8 cellular contexts compared by ENCODE assay signal in genomic region chr17:39244600-39245570, GRCh38. TPM values are rescaled to one million over a fixed set of nuclear protein-coding genes. Genes with fewer than 3 reads are reported as not detected.
DNase-seq lines count a peak whose midpoint lies in the region; ATAC-seq, FAIRE-seq and TF ChIP-seq lines count a peak whose summit lies in the region.

No MANE protein-coding gene starts in this region.

- intact Hi-C loops in CD4-positive, alpha-beta T cell (cut with DNase I, micrococcal nuclease): loop anchor here (1.0 to 2.0 kb wide), 4 partner anchors 38 to 262 kb away; no protein-coding TSS in a partner anchor
- intact Hi-C loops in mammary epithelial cell (cut with micrococcal nuclease): loop anchor here (1.0 to 2.0 kb wide), 4 partner anchors 38 to 262 kb away; no protein-coding TSS in a partner anchor

- no peaks in the 10 kb centered on the region for H3K9me3 ChIP-seq in CD4-positive, alpha-beta T cell (ENCODE audit: control insufficient read depth, low read length)
- no peaks in the 10 kb centered on the region for H3K9me3 ChIP-seq in mammary epithelial cell (replicated peaks; ENCODE audit: insufficient read depth, low read length)
- no peaks in the 10 kb centered on the region for H3K9me3 ChIP-seq in keratinocyte (ENCODE audit: control insufficient read depth, low read depth, low read length)

- peak overlapping the region; percentile 51 for H2AFZ ChIP-seq in mammary epithelial cell (ENCODE audit: low read depth, low read length)
- H2AFZ ChIP-seq in keratinocyte (ENCODE audit: control insufficient read depth, low read length): no peak overlapping the region

- H3K9me3 Mint-ChIP-seq in CD4-positive, alpha-beta T cell: no peaks in the 10 kb centered on the region

- H3K9ac ChIP-seq in mammary epithelial cell (ENCODE audit: insufficient read depth, low read length) (no peak overlapping the region), keratinocyte (ENCODE audit: control insufficient read depth, extremely low read depth, insufficient read depth, low read length) (no peak overlapping the region)

- H3K36me3 Mint-ChIP-seq in CD4-positive, alpha-beta T cell (ENCODE audit: low read depth): no peaks in the 10 kb centered on the region

- no peaks in the 10 kb centered on the region for H3K9me1 ChIP-seq in keratinocyte (ENCODE audit: control insufficient read depth, extremely low read depth, insufficient read depth, low read length)

- peak; percentile 96 for ATAC-seq in CD4-positive, alpha-beta T cell (ENCODE audit: poor library complexity)
- ATAC-seq in HG03045 (IDR thresholded peaks at IDR 0.05; ENCODE audit: unreplicated experiment): no peak

- FAIRE-seq in keratinocyte (lab: Jason Lieb, UNC): peak; percentile 86

- H3K4me3 ChIP-seq in HFF-Myc (replicated peaks; ENCODE audit: low read depth, low read length) (no peak overlapping the region), WI38 (ENCODE audit: low read depth, low read length) (no peak overlapping the region), mammary epithelial cell (replicated peaks in 1 of 3; ENCODE audit: insufficient read depth in 1 of 3, low read depth in 2 of 3, low read length in 3 of 3) (no peak overlapping the region), keratinocyte (ENCODE audit: control insufficient read depth in 2 of 3, extremely low read depth in 1 of 3, insufficient read depth in 2 of 3, low read depth in 1 of 3, low read length in 3 of 3) (no peak overlapping the region)

- peaks cover 9% of the 10 kb centered on the region for H3K4me1 Mint-ChIP-seq in CD4-positive, alpha-beta T cell (ENCODE audit: low read depth)

- H3K36me3 ChIP-seq in mammary epithelial cell (ENCODE audit: insufficient read depth, low read length) (no peaks in the 10 kb centered on the region), keratinocyte (ENCODE audit: control insufficient read depth in 2 of 2, extremely low read depth in 1 of 2, insufficient read depth in 2 of 2, low read length in 2 of 2) (peaks cover 0 to 2% of the 10 kb centered on the region in 2 experiments)

- no TSS peak for BruUV-seq in mammary epithelial cell (replicated peaks; lab: Mats Ljungman, UMichigan)

- POLR2A ChIA-PET in CD4-positive, alpha-beta T cell (lab: Charles Lee): interaction anchor here (0.8 to 3.6 kb wide), 8 partner anchors 9 to 262 kb away, joined by 3 to 49 read pairs (median 4); partner anchors contain the start of gene RPL19

- peak; percentile 94 for TF ChIP-seq CTCF in CD4-positive, alpha-beta T cell (IDR thresholded peaks at IDR 0.05)
- TF ChIP-seq CTCF in HFF-Myc (IDR thresholded peaks at IDR 0.05; ENCODE audit: low read depth, low read length, missing control alignments) (peak; percentile 98), WI38 (IDR thresholded peaks at IDR 0.05; ENCODE audit: low read depth, low read length) (peak; percentile 95), mammary epithelial cell (conservative IDR thresholded peaks at IDR 0.05 in 1 of 2, IDR thresholded peaks at IDR 0.05 in 1 of 2; ENCODE audit: extremely low read depth in 1 of 2, insufficient read depth in 1 of 2, low read depth in 1 of 2, low read length in 2 of 2) (peak; percentile 90 to 95), keratinocyte (optimal IDR thresholded peaks at IDR 0.05 in 1 of 3, IDR thresholded peaks at IDR 0.05 in 1 of 3, conservative IDR thresholded peaks at IDR 0.05 in 1 of 3; ENCODE audit: extremely low read depth in 1 of 3, insufficient read depth in 2 of 3, low read length in 3 of 3) (peak; percentile 94 to 98 (median 95))

- H3K4me3 Mint-ChIP-seq in CD4-positive, alpha-beta T cell: peak overlapping the region; percentile 31

- dilution Hi-C loops in mammary epithelial cell (cut with HindIII; ENCODE audit: low sequenced_read_pairs): loop anchor here (5.0 kb wide), 3 partner anchors 48 to 273 kb away; partner anchors contain the start of gene CACNB1
- dilution Hi-C loops in keratinocyte (cut with MboI; ENCODE audit: extremely low pct_ligation_motif_present, low sequenced_read_pairs): no loop called here

- H3K27me3 Mint-ChIP-seq in CD4-positive, alpha-beta T cell: peaks cover 4% of the 10 kb centered on the region

- WGBS in mammary epithelial cell (ENCODE audit: low coverage, missing lambda C conversion rate): 27% methylated on average over 6 of the region's 6 CpGs

- CTCF ChIA-PET in CD4-positive, alpha-beta T cell (lab: Charles Lee): interaction anchor here (0.5 to 6.7 kb wide), 16 partner anchors 11 to 374 kb away, joined by 3 to 122 read pairs (median 4); partner anchors contain the start of gene ARL5C
- CTCF ChIA-PET in mammary epithelial cell (lab: Charles Lee; ENCODE audit: low non-redundant PET): interaction anchor here (0.5 to 1.9 kb wide), 7 partner anchors 34 to 405 kb away, joined by 3 to 48 read pairs (median 6); no protein-coding TSS in a partner anchor

- H3K4me2 ChIP-seq in mammary epithelial cell (ENCODE audit: insufficient read depth, low read depth, low read length): no peak overlapping the region
- no peak overlapping the region for H3K4me2 ChIP-seq in keratinocyte (ENCODE audit: control insufficient read depth, extremely low read depth, insufficient read depth, low read depth, low read length)

- peak; percentile 78 to 91 (median 82) for DNase-seq in CD4-positive, alpha-beta T cell
- peak; percentile 51 for DNase-seq in HFF-Myc (ENCODE audit: extremely low read depth, low read depth)
- DNase-seq in NCI-H226: peak; percentile 70
- DNase-seq in mammary epithelial cell: peak; percentile 75
- DNase-seq in keratinocyte (ENCODE audit: low read depth, low spot score): peak; percentile 46
- peak; percentile 79 to 87 (median 82) for DNase-seq in stimulated activated CD4-positive, alpha-beta T cell treated with anti-CD3 and anti-CD28 coated beads, Interleukin-1b, Interleukin-23, amount 100 ng/mL, for 24 hours (ENCODE audit: low read depth in 4 of 4, low spot score in 1 of 4)

- peak overlapping the region; percentile 53 for H3K27ac Mint-ChIP-seq in CD4-positive, alpha-beta T cell

- no peak overlapping the region for H3K27ac ChIP-seq in CD4-positive, alpha-beta T cell (ENCODE audit: low read depth, low read length)
- H3K27ac ChIP-seq in mammary epithelial cell (ENCODE audit: insufficient read depth, low read depth, low read length) (no peak overlapping the region), keratinocyte (ENCODE audit: control insufficient read depth, insufficient read depth, low read length) (no peak overlapping the region)

- H3K79me2 ChIP-seq in mammary epithelial cell (ENCODE audit: insufficient read depth, low read length) (no peaks in the 10 kb centered on the region), keratinocyte (ENCODE audit: control insufficient read depth, insufficient read depth, low read length) (no peaks in the 10 kb centered on the region)

- H3K4me1 ChIP-seq in mammary epithelial cell (ENCODE audit: insufficient read depth, low read length): peaks cover 8% of the 10 kb centered on the region
- H3K4me1 ChIP-seq in keratinocyte (ENCODE audit: control insufficient read depth, extremely low read depth, insufficient read depth, low read length): peaks cover 3% of the 10 kb centered on the region

- in situ Hi-C loops in mammary epithelial cell (cut with MboI; ENCODE audit: low sequenced_read_pairs in 2 of 2): loop anchor here in 1 of 2 donors (5.0 kb wide), 1 partner anchor 38 kb away; no protein-coding TSS in a partner anchor

- H4K20me1 ChIP-seq in mammary epithelial cell (ENCODE audit: insufficient read depth, low read length): no peaks in the 10 kb centered on the region
- H4K20me1 ChIP-seq in keratinocyte (ENCODE audit: control insufficient read depth, extremely low read depth, insufficient read depth, low read length): no peaks in the 10 kb centered on the region

- no peaks in the 10 kb centered on the region for H3K27me3 ChIP-seq in CD4-positive, alpha-beta T cell (ENCODE audit: control insufficient read depth, insufficient read depth, low read length)
- H3K27me3 ChIP-seq in mammary epithelial cell (ENCODE audit: insufficient read depth, low read length) (no peaks in the 10 kb centered on the region), keratinocyte (ENCODE audit: control insufficient read depth, extremely low read depth, insufficient read depth, low read length) (no peaks in the 10 kb centered on the region)

RNA-seq across cellular contexts. Expression of gene STAC2, which starts 19.1 kb away (rescaled TPM):
- not detected for total RNA-seq in CD4-positive, alpha-beta T cell
- not detected for total RNA-seq in mammary epithelial cell
- polyA plus RNA-seq in mammary epithelial cell (not detected), keratinocyte (not detected in 3 replicates)
- polyA minus RNA-seq in mammary epithelial cell (not detected), keratinocyte (not detected in 3 replicates)
- polyA plus RNA-seq in keratinocyte (2011; ENCODE audit: low read depth): 0.56 TPM
- polyA plus RNA-seq in keratinocyte (2011; cell fraction: cytosol; rRNA removed): not detected in 2 replicates
- polyA plus RNA-seq in keratinocyte (2011; cell fraction: nucleus; rRNA removed): 0.03 TPM in 1 of 2 replicates, not detected in the other
- polyA plus RNA-seq in keratinocyte (2012; ENCODE audit: low replicate concordance): 0.80 TPM in 1 of 2 replicates, not detected in the other
- polyA minus RNA-seq in keratinocyte (2011; cell fraction: cytosol; rRNA and poly(A)+ RNA removed): not detected
- not detected in 2 replicates for polyA minus RNA-seq in keratinocyte (2011; cell fraction: nucleus; rRNA and poly(A)+ RNA removed)

RNA-seq across cellular contexts. Expression of gene RPL19, which starts 44.8 kb away (rescaled TPM):
- 1,000 to 10,000 TPM; 3,527 to 3,670 TPM for total RNA-seq in CD4-positive, alpha-beta T cell
- 1,000 to 10,000 TPM; 1,153 to 1,694 TPM for total RNA-seq in mammary epithelial cell
- polyA plus RNA-seq in mammary epithelial cell (2,221 TPM), keratinocyte (1,747 to 2,007 TPM (median 1,957 TPM) in 3 replicates)
- polyA minus RNA-seq in mammary epithelial cell (738 TPM), keratinocyte (431 to 851 TPM (median 823 TPM) in 3 replicates)
- 2,951 TPM for polyA plus RNA-seq in keratinocyte (2011; ENCODE audit: low read depth)
- polyA plus RNA-seq in keratinocyte (2011; cell fraction: cytosol; rRNA removed): 1,535 and 2,525 TPM in 2 replicates
- 651 and 665 TPM in 2 replicates for polyA plus RNA-seq in keratinocyte (2011; cell fraction: nucleus; rRNA removed)
- 1,811 and 1,919 TPM in 2 replicates for polyA plus RNA-seq in keratinocyte (2012; ENCODE audit: low replicate concordance)
- polyA minus RNA-seq in keratinocyte (2011; cell fraction: cytosol; rRNA and poly(A)+ RNA removed): 1,075 TPM
- 158 and 187 TPM in 2 replicates for polyA minus RNA-seq in keratinocyte (2011; cell fraction: nucleus; rRNA and poly(A)+ RNA removed)

RNA-seq across cellular contexts. Expression of gene CACNB1, which starts 47.4 kb away (rescaled TPM):
- total RNA-seq in CD4-positive, alpha-beta T cell: 10 to 100 TPM; 14.9 to 15.5 TPM
- 10 to 100 TPM in 1 of 2 donors, 1 to 10 TPM in 1; 8.2 to 21.6 TPM for total RNA-seq in mammary epithelial cell
- polyA plus RNA-seq in mammary epithelial cell: 6.9 TPM
- 6.7 TPM for polyA minus RNA-seq in mammary epithelial cell
- polyA plus RNA-seq in keratinocyte: 3.7 to 7.0 TPM (median 4.0 TPM) in 3 replicates
- not detected for polyA plus RNA-seq in keratinocyte (2011; ENCODE audit: low read depth)
- 3.0 and 3.3 TPM in 2 replicates for polyA plus RNA-seq in keratinocyte (2011; cell fraction: cytosol; rRNA removed)
- polyA plus RNA-seq in keratinocyte (2011; cell fraction: nucleus; rRNA removed): 18.2 and 27.9 TPM in 2 replicates
- polyA plus RNA-seq in keratinocyte (2012; ENCODE audit: low replicate concordance): 2.2 and 5.3 TPM in 2 replicates
- 7.5 to 16.2 TPM (median 13.2 TPM) in 3 replicates for polyA minus RNA-seq in keratinocyte
- 2.9 TPM for polyA minus RNA-seq in keratinocyte (2011; cell fraction: cytosol; rRNA and poly(A)+ RNA removed)
- 6.5 and 10.3 TPM in 2 replicates for polyA minus RNA-seq in keratinocyte (2011; cell fraction: nucleus; rRNA and poly(A)+ RNA removed)
